13 cellular contexts compared by ENCODE assay signal in the genomic region with DNA sequence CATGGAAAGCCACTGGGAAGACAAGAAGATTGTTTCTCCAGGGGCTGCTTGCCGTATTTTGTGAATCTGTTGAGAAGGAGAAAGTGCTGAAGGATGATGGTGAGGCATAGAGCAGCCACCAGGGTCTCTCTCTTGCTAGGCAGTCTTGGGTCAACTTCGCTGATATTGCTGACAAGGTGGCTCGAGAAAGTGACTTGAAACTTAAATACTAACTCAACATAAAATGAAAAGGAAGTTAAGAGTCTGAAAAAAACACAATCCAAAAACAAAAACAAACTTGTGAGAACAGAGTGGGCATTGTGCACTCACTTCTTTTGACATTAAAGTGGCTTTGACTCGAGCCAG.
"Had no signal": no experiment of that assay in that cellular context is flagged by ENCODE, and none has a peak within 500 bp of the region (broad histone marks: within the 10 kb centered on the region; RNA-seq: fewer than 3 reads in every experiment).

No MANE protein-coding gene starts in this region.

- H3K4me1 ChIP-seq: gastrocnemius medialis, left ventricle myocardium inferior, pancreas, suprapubic skin, upper lobe of right lung had no signal

- H3K9me3 ChIP-seq: gastrocnemius medialis, pancreas, suprapubic skin, upper lobe of right lung had no signal

- H3K27ac Mint-ChIP-seq: activated naive CD8-positive, alpha-beta T cell treated with anti-CD3 and anti-CD28 coated beads for 36 hours had no signal

- H3K27me3 Mint-ChIP-seq: activated naive CD8-positive, alpha-beta T cell treated with anti-CD3 and anti-CD28 coated beads for 36 hours had no signal

- H3K4me3 Mint-ChIP-seq: activated naive CD8-positive, alpha-beta T cell treated with anti-CD3 and anti-CD28 coated beads for 36 hours had no signal

- H3K27ac ChIP-seq: gastrocnemius medialis, left ventricle myocardium inferior, pancreas, suprapubic skin, upper lobe of right lung had no signal

- H3K36me3 Mint-ChIP-seq: activated naive CD8-positive, alpha-beta T cell treated with anti-CD3 and anti-CD28 coated beads for 36 hours had no signal

- H3K4me3 ChIP-seq: gastrocnemius medialis, left ventricle myocardium inferior, pancreas, suprapubic skin, upper lobe of right lung had no signal

- H3K36me3 ChIP-seq: gastrocnemius medialis, left ventricle myocardium inferior, pancreas, suprapubic skin, upper lobe of right lung had no signal

- DNase-seq: activated CD4-positive, alpha-beta T cell treated with anti-CD3 and anti-CD28 coated beads, Interleukin-2, amount 50 U/mL, for 48 hours; activated CD4-positive, CD25-positive, alpha-beta regulatory T cell treated with anti-CD3 and anti-CD28 coated beads, Interleukin-2, amount 50 U/mL, for 72 hours; activated gamma-delta T cell treated with Interleukin-2 at 50 U/mL for 16 hours; activated naive CD8-positive, alpha-beta T cell treated with anti-CD3 and anti-CD28 coated beads for 36 hours; activated T-cell treated with anti-CD3 and anti-CD28 coated beads, Interleukin-2, amount 50 U/mL, for 48 hours; gastrocnemius medialis; left ventricle myocardium inferior; pancreas; stimulated activated CD4-positive, alpha-beta T cell treated with anti-CD3 and anti-CD28 coated beads, Interleukin-4, amount 100 ng/mL, for 1 hour; stimulated activated CD8-positive, alpha-beta memory T cell treated with anti-CD3 and anti-CD28 coated beads, Interleukin-4, amount 100 ng/mL, for 48 hours; stimulated activated naive CD8-positive, alpha-beta T cell treated with anti-CD3 and anti-CD28 coated beads, Interleukin-15, Interleukin-2, amounts not matched to agents 100 U/mL and 50 U/mL, for 24 hours; upper lobe of right lung had no signal

- ATAC-seq: gastrocnemius medialis; pancreas; stimulated activated naive CD8-positive, alpha-beta T cell treated with anti-CD3 and anti-CD28 coated beads, Interleukin-15, Interleukin-2, amounts not matched to agents 100 U/mL and 50 U/mL, for 24 hours; upper lobe of right lung had no signal

- H3K27me3 ChIP-seq: gastrocnemius medialis, pancreas, suprapubic skin, upper lobe of right lung had no signal
